ENCODE assay signal across 3 cellular contexts in the genomic region with DNA sequence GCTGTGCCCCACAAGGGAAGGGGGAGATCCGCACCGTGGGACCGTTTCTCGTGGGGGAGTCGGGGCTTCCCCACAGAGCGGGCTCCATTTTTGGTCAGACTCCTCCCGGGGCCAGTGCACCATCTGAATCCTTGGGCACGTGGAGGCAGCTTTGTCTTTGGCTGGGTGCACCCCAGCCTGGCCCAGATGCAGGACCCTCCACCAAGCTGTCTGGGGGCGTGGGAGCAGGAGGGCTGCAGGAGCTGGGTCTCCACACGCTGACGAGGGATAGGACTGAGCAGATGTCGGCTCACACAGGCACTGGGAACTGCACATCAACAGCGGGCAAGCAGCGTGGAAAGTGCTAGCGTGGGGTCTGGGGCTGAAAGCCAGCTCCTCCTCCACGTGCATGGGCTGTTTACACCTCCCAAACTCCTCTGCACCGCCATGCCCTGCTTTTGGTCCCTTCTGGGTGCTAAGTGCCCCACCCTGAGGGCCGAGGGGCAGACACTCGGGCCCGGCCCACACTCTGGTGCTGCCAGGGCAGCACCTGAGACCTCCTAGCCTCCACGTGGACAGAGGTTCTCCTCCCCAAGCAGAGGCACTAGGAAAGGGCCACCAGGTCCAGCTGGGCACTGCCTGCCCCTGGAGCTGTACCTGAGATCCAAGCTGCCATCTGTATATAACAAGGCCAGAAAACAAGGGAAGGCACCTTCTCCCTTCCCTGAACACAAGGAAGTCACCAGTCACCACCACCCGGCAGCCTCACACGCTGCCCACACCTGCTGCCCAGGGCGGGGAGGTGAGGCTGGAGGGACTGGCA.
TF ChIP-seq lines count a peak whose summit lies in the region.

No MANE protein-coding gene starts in this region.

TF ChIP-seq in SK-N-SH, 30 proteins besides CTCF, POLR2A, EP300 and RAD21 (continues in another document):
- TF ChIP-seq, protein P1, sequence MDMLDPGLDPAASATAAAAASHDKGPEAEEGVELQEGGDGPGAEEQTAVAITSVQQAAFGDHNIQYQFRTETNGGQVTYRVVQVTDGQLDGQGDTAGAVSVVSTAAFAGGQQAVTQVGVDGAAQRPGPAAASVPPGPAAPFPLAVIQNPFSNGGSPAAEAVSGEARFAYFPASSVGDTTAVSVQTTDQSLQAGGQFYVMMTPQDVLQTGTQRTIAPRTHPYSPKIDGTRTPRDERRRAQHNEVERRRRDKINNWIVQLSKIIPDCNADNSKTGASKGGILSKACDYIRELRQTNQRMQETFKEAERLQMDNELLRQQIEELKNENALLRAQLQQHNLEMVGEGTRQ (IDR thresholded peaks at IDR 0.05; ENCODE audit: borderline replicate concordance, low read depth, low read length) = no peak
- TF ChIP-seq RFX5 (IDR thresholded peaks at IDR 0.05; ENCODE audit: low read length) = no peak
- no peak for TF ChIP-seq SIN3A (IDR thresholded peaks at IDR 0.05; ENCODE audit: borderline replicate concordance, low read depth, low read length)
- TF ChIP-seq NRF1 (IDR thresholded peaks at IDR 0.05; ENCODE audit: low read depth, low read length) = no peak
- TF ChIP-seq, protein P2, sequence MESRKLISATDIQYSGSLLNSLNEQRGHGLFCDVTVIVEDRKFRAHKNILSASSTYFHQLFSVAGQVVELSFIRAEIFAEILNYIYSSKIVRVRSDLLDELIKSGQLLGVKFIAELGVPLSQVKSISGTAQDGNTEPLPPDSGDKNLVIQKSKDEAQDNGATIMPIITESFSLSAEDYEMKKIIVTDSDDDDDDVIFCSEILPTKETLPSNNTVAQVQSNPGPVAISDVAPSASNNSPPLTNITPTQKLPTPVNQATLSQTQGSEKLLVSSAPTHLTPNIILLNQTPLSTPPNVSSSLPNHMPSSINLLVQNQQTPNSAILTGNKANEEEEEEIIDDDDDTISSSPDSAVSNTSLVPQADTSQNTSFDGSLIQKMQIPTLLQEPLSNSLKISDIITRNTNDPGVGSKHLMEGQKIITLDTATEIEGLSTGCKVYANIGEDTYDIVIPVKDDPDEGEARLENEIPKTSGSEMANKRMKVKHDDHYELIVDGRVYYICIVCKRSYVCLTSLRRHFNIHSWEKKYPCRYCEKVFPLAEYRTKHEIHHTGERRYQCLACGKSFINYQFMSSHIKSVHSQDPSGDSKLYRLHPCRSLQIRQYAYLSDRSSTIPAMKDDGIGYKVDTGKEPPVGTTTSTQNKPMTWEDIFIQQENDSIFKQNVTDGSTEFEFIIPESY (IDR thresholded peaks at IDR 0.05; ENCODE audit: borderline replicate concordance, low read depth) = no peak
- no peak for TF ChIP-seq TEAD4 (IDR thresholded peaks at IDR 0.05; ENCODE audit: borderline replicate concordance, insufficient read depth)
- TF ChIP-seq, protein P3, sequence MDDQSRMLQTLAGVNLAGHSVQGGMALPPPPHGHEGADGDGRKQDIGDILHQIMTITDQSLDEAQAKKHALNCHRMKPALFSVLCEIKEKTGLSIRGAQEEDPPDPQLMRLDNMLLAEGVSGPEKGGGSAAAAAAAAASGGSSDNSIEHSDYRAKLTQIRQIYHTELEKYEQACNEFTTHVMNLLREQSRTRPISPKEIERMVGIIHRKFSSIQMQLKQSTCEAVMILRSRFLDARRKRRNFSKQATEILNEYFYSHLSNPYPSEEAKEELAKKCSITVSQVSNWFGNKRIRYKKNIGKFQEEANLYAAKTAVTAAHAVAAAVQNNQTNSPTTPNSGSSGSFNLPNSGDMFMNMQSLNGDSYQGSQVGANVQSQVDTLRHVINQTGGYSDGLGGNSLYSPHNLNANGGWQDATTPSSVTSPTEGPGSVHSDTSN (IDR thresholded peaks at IDR 0.05) = no peak
- TF ChIP-seq, protein P4, sequence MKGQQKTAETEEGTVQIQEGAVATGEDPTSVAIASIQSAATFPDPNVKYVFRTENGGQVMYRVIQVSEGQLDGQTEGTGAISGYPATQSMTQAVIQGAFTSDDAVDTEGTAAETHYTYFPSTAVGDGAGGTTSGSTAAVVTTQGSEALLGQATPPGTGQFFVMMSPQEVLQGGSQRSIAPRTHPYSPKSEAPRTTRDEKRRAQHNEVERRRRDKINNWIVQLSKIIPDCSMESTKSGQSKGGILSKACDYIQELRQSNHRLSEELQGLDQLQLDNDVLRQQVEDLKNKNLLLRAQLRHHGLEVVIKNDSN (IDR thresholded peaks at IDR 0.05; ENCODE audit: borderline replicate concordance, low read depth) = no peak
- TF ChIP-seq GABPA (IDR thresholded peaks at IDR 0.05; ENCODE audit: low read depth) = no peak

TF ChIP-seq in SK-N-SH treated with all-trans-retinoic acid at 6 μM for 48 hours, 23 proteins besides CTCF, POLR2A, EP300 and RAD21 (continues in another document):
- TF ChIP-seq ESRRG (CRISPR knock-in tag; IDR thresholded peaks at IDR 0.05) (no peak), SNAI2 (CRISPR knock-in tag; IDR thresholded peaks at IDR 0.05) (no peak), BACH2 (CRISPR knock-in tag; IDR thresholded peaks at IDR 0.05; ENCODE audit: borderline replicate concordance) (no peak), GLIS3 (CRISPR knock-in tag; IDR thresholded peaks at IDR 0.05) (no peak), RARB (CRISPR knock-in tag; IDR thresholded peaks at IDR 0.05) (no peak)
- TF ChIP-seq, protein P5, sequence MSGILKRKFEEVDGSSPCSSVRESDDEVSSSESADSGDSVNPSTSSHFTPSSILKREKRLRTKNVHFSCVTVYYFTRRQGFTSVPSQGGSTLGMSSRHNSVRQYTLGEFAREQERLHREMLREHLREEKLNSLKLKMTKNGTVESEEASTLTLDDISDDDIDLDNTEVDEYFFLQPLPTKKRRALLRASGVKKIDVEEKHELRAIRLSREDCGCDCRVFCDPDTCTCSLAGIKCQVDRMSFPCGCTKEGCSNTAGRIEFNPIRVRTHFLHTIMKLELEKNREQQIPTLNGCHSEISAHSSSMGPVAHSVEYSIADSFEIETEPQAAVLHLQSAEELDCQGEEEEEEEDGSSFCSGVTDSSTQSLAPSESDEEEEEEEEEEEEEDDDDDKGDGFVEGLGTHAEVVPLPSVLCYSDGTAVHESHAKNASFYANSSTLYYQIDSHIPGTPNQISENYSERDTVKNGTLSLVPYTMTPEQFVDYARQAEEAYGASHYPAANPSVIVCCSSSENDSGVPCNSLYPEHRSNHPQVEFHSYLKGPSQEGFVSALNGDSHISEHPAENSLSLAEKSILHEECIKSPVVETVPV (CRISPR knock-in tag; IDR thresholded peaks at IDR 0.05) = no peak
- TF ChIP-seq, protein P6, sequence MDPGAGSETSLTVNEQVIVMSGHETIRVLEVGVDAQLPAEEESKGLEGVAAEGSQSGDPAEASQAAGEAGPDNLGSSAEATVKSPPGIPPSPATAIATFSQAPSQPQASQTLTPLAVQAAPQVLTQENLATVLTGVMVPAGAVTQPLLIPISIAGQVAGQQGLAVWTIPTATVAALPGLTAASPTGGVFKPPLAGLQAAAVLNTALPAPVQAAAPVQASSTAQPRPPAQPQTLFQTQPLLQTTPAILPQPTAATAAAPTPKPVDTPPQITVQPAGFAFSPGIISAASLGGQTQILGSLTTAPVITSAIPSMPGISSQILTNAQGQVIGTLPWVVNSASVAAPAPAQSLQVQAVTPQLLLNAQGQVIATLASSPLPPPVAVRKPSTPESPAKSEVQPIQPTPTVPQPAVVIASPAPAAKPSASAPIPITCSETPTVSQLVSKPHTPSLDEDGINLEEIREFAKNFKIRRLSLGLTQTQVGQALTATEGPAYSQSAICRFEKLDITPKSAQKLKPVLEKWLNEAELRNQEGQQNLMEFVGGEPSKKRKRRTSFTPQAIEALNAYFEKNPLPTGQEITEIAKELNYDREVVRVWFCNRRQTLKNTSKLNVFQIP (CRISPR knock-in tag; IDR thresholded peaks at IDR 0.05; ENCODE audit: borderline replicate concordance, low read depth) = no peak
- TF ChIP-seq, protein P7, sequence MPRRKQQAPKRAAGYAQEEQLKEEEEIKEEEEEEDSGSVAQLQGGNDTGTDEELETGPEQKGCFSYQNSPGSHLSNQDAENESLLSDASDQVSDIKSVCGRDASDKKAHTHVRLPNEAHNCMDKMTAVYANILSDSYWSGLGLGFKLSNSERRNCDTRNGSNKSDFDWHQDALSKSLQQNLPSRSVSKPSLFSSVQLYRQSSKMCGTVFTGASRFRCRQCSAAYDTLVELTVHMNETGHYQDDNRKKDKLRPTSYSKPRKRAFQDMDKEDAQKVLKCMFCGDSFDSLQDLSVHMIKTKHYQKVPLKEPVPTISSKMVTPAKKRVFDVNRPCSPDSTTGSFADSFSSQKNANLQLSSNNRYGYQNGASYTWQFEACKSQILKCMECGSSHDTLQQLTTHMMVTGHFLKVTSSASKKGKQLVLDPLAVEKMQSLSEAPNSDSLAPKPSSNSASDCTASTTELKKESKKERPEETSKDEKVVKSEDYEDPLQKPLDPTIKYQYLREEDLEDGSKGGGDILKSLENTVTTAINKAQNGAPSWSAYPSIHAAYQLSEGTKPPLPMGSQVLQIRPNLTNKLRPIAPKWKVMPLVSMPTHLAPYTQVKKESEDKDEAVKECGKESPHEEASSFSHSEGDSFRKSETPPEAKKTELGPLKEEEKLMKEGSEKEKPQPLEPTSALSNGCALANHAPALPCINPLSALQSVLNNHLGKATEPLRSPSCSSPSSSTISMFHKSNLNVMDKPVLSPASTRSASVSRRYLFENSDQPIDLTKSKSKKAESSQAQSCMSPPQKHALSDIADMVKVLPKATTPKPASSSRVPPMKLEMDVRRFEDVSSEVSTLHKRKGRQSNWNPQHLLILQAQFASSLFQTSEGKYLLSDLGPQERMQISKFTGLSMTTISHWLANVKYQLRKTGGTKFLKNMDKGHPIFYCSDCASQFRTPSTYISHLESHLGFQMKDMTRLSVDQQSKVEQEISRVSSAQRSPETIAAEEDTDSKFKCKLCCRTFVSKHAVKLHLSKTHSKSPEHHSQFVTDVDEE (CRISPR knock-in tag; IDR thresholded peaks at IDR 0.05) = no peak

TF ChIP-seq in H1, 55 proteins besides CTCF, POLR2A, EP300 and RAD21:
- TF ChIP-seq CBX5 (IDR thresholded peaks at IDR 0.05; ENCODE audit: low read depth, low read length) (no peak), TAF7 (optimal IDR thresholded peaks at IDR 0.05; ENCODE audit: borderline replicate concordance, low read depth, low read length) (no peak), ZNF274 (IDR thresholded peaks at IDR 0.05; ENCODE audit: borderline replicate concordance, extremely low read depth, low read length) (no peak), CTBP2 (IDR thresholded peaks at IDR 0.05; ENCODE audit: borderline replicate concordance, insufficient read depth, insufficient read length, low read length) (no peak), BCL11A (IDR thresholded peaks at IDR 0.05; ENCODE audit: low read depth in 2 of 2, low read length in 2 of 2) (no peak), TEAD4 (IDR thresholded peaks at IDR 0.05; ENCODE audit: low read depth, low read length) (no peak), TCF12 (IDR thresholded peaks at IDR 0.05; ENCODE audit: low read depth, low read length) (no peak), ASH2L (IDR thresholded peaks at IDR 0.05; ENCODE audit: low read length) (no peak), PHF8 (conservative IDR thresholded peaks at IDR 0.05; ENCODE audit: low read depth, low read length) (no peak), RBBP5 (IDR thresholded peaks at IDR 0.05; ENCODE audit: borderline replicate concordance, low read depth, low read length) (no peak), GTF2F1 (IDR thresholded peaks at IDR 0.05; ENCODE audit: borderline replicate concordance, low read depth, low read length) (no peak), SP2 (IDR thresholded peaks at IDR 0.05; ENCODE audit: low read length) (no peak)
- TF ChIP-seq, protein P8, sequence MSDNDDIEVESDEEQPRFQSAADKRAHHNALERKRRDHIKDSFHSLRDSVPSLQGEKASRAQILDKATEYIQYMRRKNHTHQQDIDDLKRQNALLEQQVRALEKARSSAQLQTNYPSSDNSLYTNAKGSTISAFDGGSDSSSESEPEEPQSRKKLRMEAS (IDR thresholded peaks at IDR 0.05) = no peak
TF ChIP-seq in H1: peak in this region for 0.
